33 cellular contexts compared by ENCODE assay signal in genomic region chr1:76622774-76623173, GRCh38.
"Had no signal": no experiment of that assay in that cellular context is flagged by ENCODE, and none has a peak within 500 bp of the region (broad histone marks: within the 10 kb centered on the region; RNA-seq: fewer than 3 reads in every experiment).

No MANE protein-coding gene starts in this region.

- H3K27ac ChIP-seq: adrenal gland, body of pancreas, brain microvascular endothelial cell, breast epithelium, VCaP had no signal

- H3K27me3 Mint-ChIP-seq: activated B cell treated with CpG ODN at 0.5 μM for 24 hours; activated CD4-positive, alpha-beta memory T cell treated with anti-CD3 and anti-CD28 coated beads for 36 hours; activated CD8-positive, alpha-beta T cell treated with anti-CD3 and anti-CD28 coated beads for 36 hours; T-helper 17 cell had no signal

- H3K9me3 ChIP-seq: adrenal gland, body of pancreas, breast epithelium had no signal

- H3K27me3 ChIP-seq: adrenal gland, body of pancreas, brain microvascular endothelial cell, breast epithelium had no signal

- H3K4me3 ChIP-seq: adrenal gland, body of pancreas, breast epithelium had no signal

- H3K9me3 Mint-ChIP-seq: activated B cell treated with CpG ODN at 0.5 μM for 24 hours; activated CD4-positive, alpha-beta memory T cell treated with anti-CD3 and anti-CD28 coated beads for 36 hours; activated CD8-positive, alpha-beta T cell treated with anti-CD3 and anti-CD28 coated beads for 36 hours; activated naive CD4-positive, alpha-beta T cell treated with anti-CD3 and anti-CD28 coated beads for 36 hours; activated naive CD8-positive, alpha-beta T cell treated with anti-CD3 and anti-CD28 coated beads for 36 hours; activated T-cell treated with anti-CD3 and anti-CD28 coated beads, Interleukin-2, amount 50 U/mL, for 4 hours; activated T-helper 1 cell treated with anti-CD3 and anti-CD28 coated beads, Interleukin-12 subunit alpha, Interleukin-12 subunit beta, Interleukin-2, Interleukin-4 antibody, amounts not matched to agents 30 ng/mL and 10 ng/mL and 1 ng/mL, durations not matched to agents 14 hours and 24 hours and 36 hours had no signal

- H3K4me1 ChIP-seq: adrenal gland, body of pancreas, breast epithelium had no signal

- H3K27ac Mint-ChIP-seq: activated B cell treated with CpG ODN at 0.5 μM for 24 hours; activated CD4-positive, alpha-beta memory T cell treated with anti-CD3 and anti-CD28 coated beads for 36 hours; activated CD4-positive, alpha-beta T cell treated with anti-CD3 and anti-CD28 coated beads, Interleukin-2, amount 10 ng/mL, durations not matched to agents 24 days and 14 days; activated CD8-positive, alpha-beta T cell treated with anti-CD3 and anti-CD28 coated beads for 36 hours; activated naive CD4-positive, alpha-beta T cell treated with anti-CD3 and anti-CD28 coated beads for 36 hours; activated naive CD4-positive, alpha-beta T cell treated with anti-CD3 and anti-CD28 coated beads, Interleukin-2, amount 50 U/mL, for 72 hours; activated naive CD8-positive, alpha-beta T cell treated with anti-CD3 and anti-CD28 coated beads for 36 hours; activated T-cell treated with anti-CD3 and anti-CD28 coated beads, Interleukin-2, amount 50 U/mL, for 72 hours; activated T-helper 1 cell treated with anti-CD3 and anti-CD28 coated beads, Interleukin-12 subunit alpha, Interleukin-12 subunit beta, Interleukin-2, Interleukin-4 antibody, amounts not matched to agents 30 ng/mL and 10 ng/mL and 1 ng/mL, durations not matched to agents 14 hours and 24 hours and 36 hours; activated T-helper 17 cell treated with anti-CD3 and anti-CD28 coated beads, Interleukin-2, amount 50 U/mL, for 72 hours; T-cell; T-helper 17 cell had no signal

- H3K36me3 ChIP-seq: adrenal gland, brain microvascular endothelial cell, breast epithelium had no signal

- H3K4me1 Mint-ChIP-seq: activated B cell treated with CpG ODN at 0.5 μM for 24 hours; activated CD4-positive, alpha-beta T cell treated with anti-CD3 and anti-CD28 coated beads, Interleukin-2, amount 10 ng/mL, durations not matched to agents 24 days and 14 days; activated naive CD8-positive, alpha-beta T cell treated with anti-CD3 and anti-CD28 coated beads for 36 hours; activated T-helper 17 cell treated with anti-CD3 and anti-CD28 coated beads, Interleukin-2, amount 50 U/mL, for 72 hours; T-cell; T-helper 17 cell had no signal

- H3K4me3 Mint-ChIP-seq: activated B cell treated with CpG ODN at 0.5 μM for 24 hours; activated CD4-positive, alpha-beta memory T cell treated with anti-CD3 and anti-CD28 coated beads for 36 hours; activated CD4-positive, alpha-beta T cell treated with anti-CD3 and anti-CD28 coated beads, Interleukin-2, amount 10 ng/mL, durations not matched to agents 24 days and 14 days; activated CD8-positive, alpha-beta T cell treated with anti-CD3 and anti-CD28 coated beads for 36 hours; activated naive CD4-positive, alpha-beta T cell treated with anti-CD3 and anti-CD28 coated beads for 36 hours; activated naive CD8-positive, alpha-beta T cell treated with anti-CD3 and anti-CD28 coated beads for 36 hours; activated T-cell treated with anti-CD3 and anti-CD28 coated beads, Interleukin-2, amount 50 U/mL, for 4 hours; activated T-cell treated with anti-CD3 and anti-CD28 coated beads, Interleukin-2, amount 50 U/mL, for 72 hours; activated T-helper 1 cell treated with anti-CD3 and anti-CD28 coated beads, Interleukin-12 subunit alpha, Interleukin-12 subunit beta, Interleukin-2, Interleukin-4 antibody, amounts not matched to agents 30 ng/mL and 10 ng/mL and 1 ng/mL, durations not matched to agents 14 hours and 24 hours and 36 hours; activated T-helper 17 cell treated with anti-CD3 and anti-CD28 coated beads, Interleukin-2, amount 50 U/mL, for 72 hours; T-cell; T-helper 17 cell had no signal

- H3K36me3 Mint-ChIP-seq: activated CD4-positive, alpha-beta memory T cell treated with anti-CD3 and anti-CD28 coated beads for 36 hours; activated naive CD4-positive, alpha-beta T cell treated with anti-CD3 and anti-CD28 coated beads, Interleukin-2, amount 50 U/mL, for 72 hours; T-cell had no signal

- ATAC-seq: activated CD8-positive, alpha-beta T cell treated with anti-CD3 and anti-CD28 coated beads for 36 hours; activated naive CD4-positive, alpha-beta T cell treated with anti-CD3 and anti-CD28 coated beads, Interleukin-2, amount 50 U/mL, for 72 hours; activated T-cell treated with anti-CD3 and anti-CD28 coated beads, Interleukin-2, amount 50 U/mL, for 4 hours; activated T-cell treated with anti-CD3 and anti-CD28 coated beads, Interleukin-2, amount 50 U/mL, for 72 hours; activated T-helper 17 cell treated with anti-CD3 and anti-CD28 coated beads, Interleukin-2, amount 50 U/mL, for 72 hours; body of pancreas; T-cell; T-helper 17 cell had no signal

- DNase-seq: activated B cell treated with CpG ODN at 0.5 μM for 24 hours; activated CD4-positive, alpha-beta memory T cell treated with anti-CD3 and anti-CD28 coated beads for 36 hours; activated CD4-positive, alpha-beta T cell treated with anti-CD3 and anti-CD28 coated beads for 4 hours; activated CD4-positive, alpha-beta T cell treated with anti-CD3 and anti-CD28 coated beads, Interleukin-2, amount 10 ng/mL, durations not matched to agents 24 days and 14 days; activated CD4-positive, alpha-beta T cell treated with anti-CD3 and anti-CD28 coated beads, Interleukin-2, amount 50 U/mL, for 1 hour; activated CD4-positive, alpha-beta T cell treated with anti-CD3 and anti-CD28 coated beads, Interleukin-2, amount 50 U/mL, for 4 hours; activated CD4-positive, CD25-positive, alpha-beta regulatory T cell treated with anti-CD3 and anti-CD28 coated beads, Interleukin-2, amount 50 U/mL, for 72 hours; activated CD8-positive, alpha-beta memory T cell treated with anti-CD3 and anti-CD28 coated beads, Interleukin-2, amount 50 U/mL, for 4 hours; activated CD8-positive, alpha-beta T cell treated with anti-CD3 and anti-CD28 coated beads for 36 hours; activated effector memory CD4-positive, alpha-beta T cell treated with anti-CD3 and anti-CD28 coated beads, Interleukin-2, amount 50 U/mL, for 16 hours; activated gamma-delta T cell treated with Interleukin-2 at 50 U/mL for 16 hours; activated naive CD4-positive, alpha-beta T cell; activated naive CD4-positive, alpha-beta T cell treated with anti-CD3 and anti-CD28 coated beads for 36 hours; activated naive CD4-positive, alpha-beta T cell treated with anti-CD3 and anti-CD28 coated beads, Interleukin-2, amount 50 U/mL, for 16 hours; activated naive CD8-positive, alpha-beta T cell treated with anti-CD3 and anti-CD28 coated beads for 36 hours; activated T-cell treated with anti-CD3 and anti-CD28 coated beads for 4 hours; activated T-cell treated with anti-CD3 and anti-CD28 coated beads, Interleukin-2, amount 50 U/mL, for 1 hour; activated T-cell treated with anti-CD3 and anti-CD28 coated beads, Interleukin-2, amount 50 U/mL, for 4 hours; activated T-cell treated with anti-CD3 and anti-CD28 coated beads, Interleukin-2, amount 50 U/mL, for 72 hours; adrenal gland; amniotic stem cell; aorta; body of pancreas; brain microvascular endothelial cell; central memory CD4-positive, alpha-beta T cell; T-cell; T-helper 17 cell; T-helper 9 cell had no signal
